In genomic region chr5:29170609-29171008, GRCh38 we compare ENCODE assay signal across 8 cellular contexts.
"Had no signal": no experiment of that assay in that cellular context is flagged by ENCODE, and none has a peak within 500 bp of the region (broad histone marks: within the 10 kb centered on the region; RNA-seq: fewer than 3 reads in every experiment).

No MANE protein-coding gene starts in this region.

- DNase-seq: GDM1, GF-D8 had no signal

- FAIRE-seq: G401.6, GM12878, GM12891, GM12892, GM18507, GM19239 had no signal

- H3K4me3 ChIP-seq: GM12878 had no signal

- ATAC-seq: GM12878 had no signal
